In the genomic region with DNA sequence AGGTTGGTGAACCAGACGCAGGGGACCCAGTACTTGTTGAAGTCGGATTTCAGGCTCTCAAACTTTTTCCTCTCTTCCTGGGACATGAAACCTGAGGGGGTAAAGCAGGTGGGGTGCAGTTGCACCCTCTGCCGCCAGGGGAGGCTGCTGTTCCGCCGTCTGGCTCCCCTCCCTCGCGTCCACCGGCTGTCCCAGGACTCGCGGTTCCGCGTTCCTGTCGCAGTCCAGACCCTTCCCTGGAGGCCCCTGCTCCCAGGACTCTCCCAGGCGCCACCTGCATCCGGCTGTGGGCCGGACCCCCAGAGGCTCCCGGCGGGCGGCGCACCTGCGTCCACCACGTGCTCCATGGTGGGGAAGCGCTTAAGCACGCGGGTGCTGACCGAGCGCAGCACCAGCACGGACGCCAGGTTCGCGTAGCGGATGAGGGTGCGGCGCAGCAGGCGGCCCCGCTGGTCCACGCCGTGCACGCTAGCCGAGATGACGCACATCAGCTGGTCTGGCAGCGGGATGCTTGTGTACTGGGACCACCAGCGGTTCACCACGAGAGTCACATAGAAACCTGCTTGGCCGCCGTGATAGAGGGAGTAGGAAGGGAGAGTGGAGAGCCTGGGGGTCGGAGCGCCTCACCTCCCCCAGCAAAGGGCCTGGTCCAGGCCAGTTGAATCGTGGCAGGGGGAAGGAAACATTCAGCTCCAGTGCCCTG, we compare ENCODE assay signal across 9 cellular contexts. TPM values are rescaled to one million over a fixed set of nuclear protein-coding genes. Genes with fewer than 3 reads are reported as not detected.
DNase-seq lines count a peak whose midpoint lies in the region; ATAC-seq and TF ChIP-seq lines count a peak whose summit lies in the region.
"Had no signal": no experiment of that assay in that cellular context is flagged by ENCODE, and none has a peak within 500 bp of the region (broad histone marks: within the 10 kb centered on the region; RNA-seq: fewer than 3 reads in every experiment).

No MANE protein-coding gene starts in this region.

- H3K36me3 ChIP-seq in GM06990 (ENCODE audit: control insufficient read depth, insufficient read depth, low read length) (peaks cover 3% of the 10 kb centered on the region), iPS-18a (ENCODE audit: control insufficient read depth, low read depth, low read length) (no peaks in the 10 kb centered on the region), skeletal muscle tissue (ENCODE audit: control insufficient read depth in 3 of 3, insufficient read depth in 3 of 3, low read length in 3 of 3) (peaks cover under 1 to 2% (median 2%) of the 10 kb centered on the region in 3 donors)

- H3K4me3 ChIP-seq in GM06990 (replicated peaks; ENCODE audit: low read depth, low read length) (peak overlapping the region; percentile 48), iPS-18a (ENCODE audit: low read length) (peak overlapping the region; percentile 69), skeletal muscle tissue (ENCODE audit: low read length in 3 of 3) (peak overlapping the region; percentile 57 to 81 (median 61))

- DNase-seq in GM06990 (ENCODE audit: extremely low read depth, insufficient read length) (peak; percentile 84), T follicular helper cell (ENCODE audit: low read depth) (peak; percentile 69), astrocyte of the hippocampus (ENCODE audit: low read depth, low spot score) (peak; percentile 82), NCI-H748 treated with DMSO at 0.1 percent for 48 hours (lab: John Stamatoyannopoulos, UW) (no peak)

- ATAC-seq in HG03066 (IDR thresholded peaks at IDR 0.05; ENCODE audit: low read depth, unreplicated experiment) (peak; percentile 52), HG03135 (IDR thresholded peaks at IDR 0.05; ENCODE audit: unreplicated experiment) (no peak)

- H3K27ac ChIP-seq in iPS-18a (ENCODE audit: low read length) (no peak overlapping the region), skeletal muscle tissue (ENCODE audit: low read depth, low read length) (no peak overlapping the region)
- H3K27ac ChIP-seq: epithelial cell of prostate had no signal

- H3K9ac ChIP-seq in iPS-18a (ENCODE audit: low read length) (peak overlapping the region; percentile 61), skeletal muscle tissue (ENCODE audit: low read depth in 1 of 3, low read length in 3 of 3) (peak overlapping the region; percentile 27 to 80 (median 51))

- peaks cover 19% of the 10 kb centered on the region for H3K4me1 ChIP-seq in iPS-18a (ENCODE audit: control insufficient read depth, low read depth, low read length)
- H3K4me1 ChIP-seq in skeletal muscle tissue (ENCODE audit: control insufficient read depth in 3 of 3, insufficient read depth in 3 of 3, low read length in 3 of 3), result peaks cover 21 to 29% (median 27%) of the 10 kb centered on the region in 3 donors

- H3K27me3 ChIP-seq in GM06990 (replicated peaks; ENCODE audit: control insufficient read depth, insufficient read depth, low read length) (no peaks in the 10 kb centered on the region), iPS-18a (ENCODE audit: control insufficient read depth, insufficient read depth, low read length) (peaks cover 22% of the 10 kb centered on the region), skeletal muscle tissue (ENCODE audit: control insufficient read depth in 3 of 3, insufficient read depth in 3 of 3, low read length in 3 of 3) (no peaks in the 10 kb centered on the region)

- no peaks in the 10 kb centered on the region for H3K9me3 ChIP-seq in iPS-18a (ENCODE audit: control insufficient read depth, low read depth, low read length)
- H3K9me3 ChIP-seq in skeletal muscle tissue (ENCODE audit: control insufficient read depth in 3 of 3, low read length in 3 of 3), result no peaks in the 10 kb centered on the region

- peak; percentile 100 for TF ChIP-seq CTCF in GM06990 (IDR thresholded peaks at IDR 0.05; ENCODE audit: insufficient read depth, low read length, poor library complexity, severe bottlenecking)

RNA-seq across cellular contexts. Expression of a gene that starts 1.7 kb away (rescaled TPM):
- total RNA-seq in skeletal muscle tissue, result not detected

RNA-seq across cellular contexts. Expression of a gene that starts 10.9 kb away (rescaled TPM):
- 1,786 TPM for total RNA-seq in skeletal muscle tissue

RNA-seq across cellular contexts. Expression of a gene that starts 13.9 kb away (rescaled TPM):
- 6.8 TPM for total RNA-seq in skeletal muscle tissue

RNA-seq across cellular contexts. Expression of a gene that starts 20.9 kb away (rescaled TPM):
- total RNA-seq in skeletal muscle tissue, result not detected

RNA-seq across cellular contexts. Expression of a gene that starts 22.0 kb away (rescaled TPM):
- total RNA-seq in skeletal muscle tissue, result 5.7 TPM
